Comparison of ENCODE assay signal across 8 cellular contexts in genomic region chr16:11781773-11782172, GRCh38. TPM values are rescaled to one million over a fixed set of nuclear protein-coding genes. Genes with fewer than 3 reads are reported as not detected.
DNase-seq lines count a peak whose midpoint lies in the region; ATAC-seq, FAIRE-seq and TF ChIP-seq lines count a peak whose summit lies in the region.

No MANE protein-coding gene starts in this region.

- peaks cover 18% of the 10 kb centered on the region for H3K36me3 Mint-ChIP-seq in endodermal cell (ENCODE audit: low read depth)

- H3K9me3 ChIP-seq in endodermal cell (ENCODE audit: control insufficient read depth, low read length): no peaks in the 10 kb centered on the region

- ATAC-seq in HG02970 (IDR thresholded peaks at IDR 0.05; ENCODE audit: low FRiP score, unreplicated experiment): no peak
- no peak for ATAC-seq in GM21786 (IDR thresholded peaks at IDR 0.05; ENCODE audit: unreplicated experiment)
- no peak for ATAC-seq in GM21825 (IDR thresholded peaks at IDR 0.05; ENCODE audit: unreplicated experiment)
- no peak for ATAC-seq in HG02852 (IDR thresholded peaks at IDR 0.05; ENCODE audit: unreplicated experiment)

- H3K9ac ChIP-seq in endodermal cell (ENCODE audit: extremely low read depth, low read length, poor library complexity, severe bottlenecking): no peak overlapping the region

- no peaks in the 10 kb centered on the region for H3K27me3 ChIP-seq in endodermal cell (ENCODE audit: control insufficient read depth, insufficient read depth, low read length, poor library complexity, severe bottlenecking)

- peaks cover 11% of the 10 kb centered on the region for H3K4me1 ChIP-seq in endodermal cell (ENCODE audit: control insufficient read depth, insufficient read depth, low read length)

- DNase-seq in GM12892 (ENCODE audit: insufficient read length) (no peak), NCI-H82 treated with DMSO at 0.1 percent for 48 hours (lab: John Stamatoyannopoulos, UW; ENCODE audit: unreplicated experiment) (peak; percentile 73), endodermal cell (no peak), nucleus accumbens (lab: John Stamatoyannopoulos, UW) (peak in 43 of 56 donors; percentile 2 to 77 (median 35))

- no peaks in the 10 kb centered on the region for H3K27me3 Mint-ChIP-seq in endodermal cell (ENCODE audit: insufficient read depth)

- peaks cover 44% of the 10 kb centered on the region for H3K36me3 ChIP-seq in endodermal cell (ENCODE audit: control insufficient read depth, insufficient read depth, low read length)

- peak overlapping the region; percentile 42 for H3K27ac Mint-ChIP-seq in endodermal cell

- peak; percentile 64 for TF ChIP-seq POLR2A in GM12892 (IDR thresholded peaks at IDR 0.05; ENCODE audit: low read depth, low read length)

- H3K27ac ChIP-seq in endodermal cell (ENCODE audit: low read depth, low read length): peak overlapping the region; percentile 40

- 81 to 91% methylated on average over 3 to 5 of the region's 5 CpGs for WGBS in endodermal cell (ENCODE audit: insufficient coverage in 1 of 2, insufficient read length in 1 of 2), 2 experiments

- H3K4me3 Mint-ChIP-seq in endodermal cell: no peak overlapping the region

- no peaks in the 10 kb centered on the region for H3K9me3 Mint-ChIP-seq in endodermal cell

- TF ChIP-seq CTCF in endodermal cell (conservative IDR thresholded peaks at IDR 0.05): no peak

- no peak for FAIRE-seq in GM12892 (lab: Jason Lieb, UNC)

- H3K4me1 Mint-ChIP-seq in endodermal cell: peaks cover 21% of the 10 kb centered on the region

- no peak overlapping the region for H3K4me3 ChIP-seq in endodermal cell (ENCODE audit: low read length)

RNA-seq across cellular contexts. Expression of gene ZC3H7A, which starts 15.3 kb away (rescaled TPM):
- polyA plus RNA-seq in GM12892 (2012; ENCODE audit: missing spikeins): 85.5 TPM
- 10 to 100 TPM; 37.7 to 38.5 TPM for total RNA-seq in endodermal cell
- 49.7 TPM for polyA plus RNA-seq in endodermal cell (2013, experiment 1 of 2)
- 47.6 TPM for polyA plus RNA-seq in endodermal cell (2013, experiment 2 of 2)

RNA-seq across cellular contexts. Expression of gene TXNDC11, which starts 39.1 kb away (rescaled TPM):
- 37.2 TPM for polyA plus RNA-seq in GM12892 (2012; ENCODE audit: missing spikeins)
- total RNA-seq in endodermal cell: 10 to 100 TPM; 16.4 to 20.8 TPM
- polyA plus RNA-seq in endodermal cell (2013, experiment 1 of 2): 13.2 TPM
- 13.6 TPM for polyA plus RNA-seq in endodermal cell (2013, experiment 2 of 2)

Comparison
In these comparisons a context has a peak if more than half of its experiments do, and no peak if none do; other contexts are left out.
1. DNase-seq: peak in NCI-H82 treated with DMSO at 0.1 percent for 48 hours (single experiment) and nucleus accumbens (43 of 56); none in GM12892 (single experiment) and endodermal cell (single experiment).